Comparison of ENCODE assay signal across 24 cellular contexts in genomic region chr1:1285102-1285571, GRCh38. TPM values are rescaled to one million over a fixed set of nuclear protein-coding genes. Genes with fewer than 3 reads are reported as not detected.
DNase-seq lines count a peak whose midpoint lies in the region; ATAC-seq and TF ChIP-seq lines count a peak whose summit lies in the region.
"Had no signal": no experiment of that assay in that cellular context is flagged by ENCODE, and none has a peak within 500 bp of the region (broad histone marks: within the 10 kb centered on the region; RNA-seq: fewer than 3 reads in every experiment).

No MANE protein-coding gene starts in this region.

- no peaks in the 10 kb centered on the region for H3K9me3 ChIP-seq in WERI-Rb-1 (ENCODE audit: severe bottlenecking)

- no peaks in the 10 kb centered on the region for H3K4me1 Mint-ChIP-seq in glutamatergic neuron (ENCODE audit: low read depth, unreplicated experiment)

- peak overlapping the region; percentile 5; the same call in 1 of the 2 replicates for H3K27ac ChIP-seq in WERI-Rb-1
- H3K27ac ChIP-seq: 22Rv1, GM23248 had no signal

- no peak overlapping the region for H3K4me3 ChIP-seq in WERI-Rb-1 (ENCODE audit: low read depth, low read length)
- H3K4me3 ChIP-seq: GM23248 had no signal

- no peak overlapping the region for H3K4me3 Mint-ChIP-seq in glutamatergic neuron (ENCODE audit: unreplicated experiment)

- peaks cover 4% of the 10 kb centered on the region for H3K9me3 Mint-ChIP-seq in glutamatergic neuron (ENCODE audit: unreplicated experiment)

- DNase-seq in Right ventricle myocardium inferior (ENCODE audit: missing footprints) (peak; percentile 56), cardiac septum (ENCODE audit: low spot score) (no peak), WERI-Rb-1 (no peak), glutamatergic neuron (peak; percentile 19), nucleus accumbens (lab: John Stamatoyannopoulos, UW) (no peak), NCI-H2029 treated with DMSO at 0.1 percent for 48 hours (lab: John Stamatoyannopoulos, UW) (no peak)
- DNase-seq in effector CD4-positive, alpha-beta T cell: no peak
- DNase-seq in stimulated activated CD4-positive, alpha-beta T cell treated with anti-CD3 and anti-CD28 coated beads, Interleukin-1b, Interleukin-23, amount 100 ng/mL, for 48 hours: no peak
- DNase-seq: ACHN; Calu3; DND-41; GM23248; KBM-7; NCI-H1105 treated with DMSO at 0.1 percent for 48 hours; NCI-H146; NCI-H1930; NCI-H446 treated with DMSO at 0.1 percent for 48 hours; NCI-H526; NCI-H82; NK-92 treated with Interleukin-12 subunit alpha and Interleukin-12 subunit beta, amount 100 ng/mL, for 24 hours; PC-3; SHP77 treated with DMSO at 0.1 percent for 48 hours had no signal

- no peak for ATAC-seq in Right ventricle myocardium inferior
- ATAC-seq: PC-3 had no signal

- H3K27me3 Mint-ChIP-seq in glutamatergic neuron (ENCODE audit: unreplicated experiment): peaks cover 8% of the 10 kb centered on the region

- no peaks in the 10 kb centered on the region for H3K36me3 Mint-ChIP-seq in glutamatergic neuron (ENCODE audit: unreplicated experiment)

- no peak overlapping the region for H3K27ac Mint-ChIP-seq in glutamatergic neuron (ENCODE audit: unreplicated experiment)

- TF ChIP-seq CTCF in WERI-Rb-1 (IDR thresholded peaks at IDR 0.05; ENCODE audit: low read depth, low read length) (no peak), glutamatergic neuron (IDR thresholded peaks at IDR 0.05; ENCODE audit: partially characterized antibody, unreplicated experiment) (no peak)

- intact Hi-C loops in Right ventricle myocardium inferior (cut with DNase I) (no loop called here), cardiac septum (cut with DNase I) (no loop called here)

- H3K27me3 ChIP-seq in WERI-Rb-1 (ENCODE audit: insufficient read depth, low read depth, severe bottlenecking): no peaks in the 10 kb centered on the region

- no peaks in the 10 kb centered on the region for H3K36me3 ChIP-seq in WERI-Rb-1

RNA-seq across cellular contexts. Expression of gene SCNN1D, which starts 4.9 kb away (rescaled TPM):
- total RNA-seq in Right ventricle myocardium inferior: 3.0 TPM
- total RNA-seq in cardiac septum: 2.4 TPM
- 8.4 TPM for total RNA-seq in glutamatergic neuron (ENCODE audit: unreplicated experiment)

RNA-seq across cellular contexts. Expression of gene UBE2J2, which starts 11.5 kb away (rescaled TPM):
- 40.0 TPM for total RNA-seq in Right ventricle myocardium inferior
- total RNA-seq in cardiac septum: 37.2 TPM
- 88.1 TPM for total RNA-seq in glutamatergic neuron (ENCODE audit: unreplicated experiment)

RNA-seq across cellular contexts. Expression of gene ACAP3, which starts 22.6 kb away (rescaled TPM):
- total RNA-seq in Right ventricle myocardium inferior: 57.3 TPM
- 60.8 TPM for total RNA-seq in cardiac septum
- total RNA-seq in glutamatergic neuron (ENCODE audit: unreplicated experiment): 1,099 TPM

RNA-seq across cellular contexts. Expression of gene PUSL1, which starts 23.3 kb away (rescaled TPM):
- 10.3 TPM for total RNA-seq in Right ventricle myocardium inferior
- 10.5 TPM for total RNA-seq in cardiac septum
- total RNA-seq in glutamatergic neuron (ENCODE audit: unreplicated experiment): 45.5 TPM

RNA-seq across cellular contexts. Expression of gene C1QTNF12, which starts 38.6 kb away (rescaled TPM):
- 0.57 TPM for total RNA-seq in Right ventricle myocardium inferior
- 2.6 TPM for total RNA-seq in cardiac septum
- 9.1 TPM for total RNA-seq in glutamatergic neuron (ENCODE audit: unreplicated experiment)
- total RNA-seq: RPMI7951 had no signal

Comparison
In these comparisons a context has a peak if more than half of its experiments do, and no peak if none do; other contexts are left out.
1. DNase-seq: peak in Right ventricle myocardium inferior (single experiment) and glutamatergic neuron (single experiment); none in cardiac septum (single experiment), WERI-Rb-1 (single experiment), effector CD4-positive, alpha-beta T cell (single experiment), stimulated activated CD4-positive, alpha-beta T cell treated with anti-CD3 and anti-CD28 coated beads, Interleukin-1b, Interleukin-23, amount 100 ng/mL, for 48 hours (single experiment), nucleus accumbens (0 of 56) and NCI-H2029 treated with DMSO at 0.1 percent for 48 hours (single experiment).
2. RNA of gene ACAP3, which starts 22.6 kb away (total RNA-seq): 1,099 TPM in glutamatergic neuron (single experiment); 60.8 TPM in cardiac septum (single experiment) and 57.3 TPM in Right ventricle myocardium inferior (single experiment); every median in the first group is over 10 times any median in the second.